ENCODE assay signal across 29 cellular contexts in genomic region chr12:43396671-43397070, GRCh38.
"Had no signal": no experiment of that assay in that cellular context is flagged by ENCODE, and none has a peak within 500 bp of the region (broad histone marks: within the 10 kb centered on the region; RNA-seq: fewer than 3 reads in every experiment).

No MANE protein-coding gene starts in this region.

- H3K9me3 ChIP-seq: esophagus muscularis mucosa, gastrocnemius medialis, heart left ventricle had no signal

- H3K27ac ChIP-seq: brain microvascular endothelial cell, coronary artery, dorsolateral prefrontal cortex, esophagus muscularis mucosa, foreskin keratinocyte, gastrocnemius medialis, heart left ventricle, WERI-Rb-1 had no signal

- H3K36me3 ChIP-seq: brain microvascular endothelial cell, esophagus muscularis mucosa, gastrocnemius medialis, heart left ventricle, WERI-Rb-1 had no signal

- FAIRE-seq: astrocyte, bronchial epithelial cell had no signal

- DNase-seq: activated B cell treated with CpG ODN at 0.5 μM for 24 hours; activated CD4-positive, alpha-beta T cell treated with anti-CD3 and anti-CD28 coated beads for 48 hours; activated CD4-positive, alpha-beta T cell treated with anti-CD3 and anti-CD28 coated beads, Interleukin-2, amount 50 U/mL, for 1 hour; activated CD4-positive, alpha-beta T cell treated with anti-CD3 and anti-CD28 coated beads, Interleukin-2, amount 50 U/mL, for 48 hours; activated CD8-positive, alpha-beta memory T cell treated with anti-CD3 and anti-CD28 coated beads for 24 hours; activated CD8-positive, alpha-beta T cell treated with anti-CD3 and anti-CD28 coated beads for 36 hours; activated effector memory CD4-positive, alpha-beta T cell treated with Interleukin-2 at 50 U/mL for 16 hours; activated gamma-delta T cell treated with Interleukin-2 at 50 U/mL for 16 hours; activated naive CD4-positive, alpha-beta T cell treated with anti-CD3 and anti-CD28 coated beads, Interleukin-2, amount 50 U/mL, for 16 hours; activated naive CD4-positive, alpha-beta T cell treated with Interleukin-2 at 50 U/mL for 16 hours; activated T-cell treated with anti-CD3 and anti-CD28 coated beads, Interleukin-2, amount 50 U/mL, for 4 hours; amniotic stem cell; brain microvascular endothelial cell; dorsolateral prefrontal cortex; effector memory CD8-positive, alpha-beta T cell; erythroblast; foreskin keratinocyte; gastrocnemius medialis; glutamatergic neuron; heart left ventricle; T-helper 17 cell; T1000; WERI-Rb-1 had no signal

- ATAC-seq: activated CD4-positive, CD25-positive, alpha-beta regulatory T cell treated with anti-CD3 and anti-CD28 coated beads, Interleukin-2, amount 50 U/mL, for 24 hours; activated CD8-positive, alpha-beta T cell treated with anti-CD3 and anti-CD28 coated beads for 36 hours; activated T-cell treated with anti-CD3 and anti-CD28 coated beads, Interleukin-2, amount 50 U/mL, for 4 hours; activated T-helper 17 cell treated with anti-CD3 and anti-CD28 coated beads, Interleukin-2, amount 50 U/mL, for 72 hours; effector memory CD8-positive, alpha-beta T cell; foreskin keratinocyte; gastrocnemius medialis; heart left ventricle; T-helper 17 cell had no signal

- H3K27me3 ChIP-seq: brain microvascular endothelial cell, esophagus muscularis mucosa, foreskin keratinocyte, gastrocnemius medialis, heart left ventricle had no signal

- H3K4me1 ChIP-seq: esophagus muscularis mucosa, foreskin keratinocyte, gastrocnemius medialis, heart left ventricle had no signal

- H3K4me3 ChIP-seq: coronary artery, dorsolateral prefrontal cortex, esophagus muscularis mucosa, gastrocnemius medialis, heart left ventricle had no signal
